In the genomic region with DNA sequence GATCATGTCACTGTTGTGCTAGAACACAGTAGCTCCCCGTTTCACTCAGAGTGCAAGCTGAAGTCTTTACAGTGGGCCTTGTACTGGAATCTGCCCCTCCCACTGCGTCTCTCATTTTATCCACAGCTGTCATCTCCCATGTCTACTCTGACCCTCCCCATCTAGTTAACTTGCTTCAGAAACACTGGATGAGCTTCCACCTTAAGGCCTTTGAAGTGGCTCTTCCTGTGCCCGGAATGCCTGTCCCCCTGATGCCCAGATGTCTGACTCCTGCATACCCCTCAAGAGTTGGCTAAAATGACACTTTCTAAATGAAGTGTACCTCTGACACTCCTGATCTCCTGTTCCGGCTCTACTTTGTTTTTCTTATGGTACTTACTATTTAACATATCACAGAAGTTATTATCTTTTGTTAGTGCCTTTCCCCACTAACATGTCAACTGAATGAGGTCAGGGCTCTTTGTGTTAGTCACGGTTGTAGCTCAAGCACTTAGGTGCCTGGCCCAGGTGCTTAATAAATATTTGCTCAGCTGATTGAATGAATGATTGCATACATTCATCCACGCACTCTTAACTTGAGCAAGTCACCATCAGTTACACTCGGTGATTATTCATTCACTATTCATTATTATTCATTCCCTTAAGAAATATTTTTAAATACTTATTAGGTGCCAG, we compare ENCODE assay signal across 26 cellular contexts. TPM values are rescaled to one million over a fixed set of nuclear protein-coding genes. Genes with fewer than 3 reads are reported as not detected.
DNase-seq lines count a peak whose midpoint lies in the region; ATAC-seq, FAIRE-seq and TF ChIP-seq lines count a peak whose summit lies in the region.
"Had no signal": no experiment of that assay in that cellular context is flagged by ENCODE, and none has a peak within 500 bp of the region (broad histone marks: within the 10 kb centered on the region; RNA-seq: fewer than 3 reads in every experiment).

No MANE protein-coding gene starts in this region.

- H3K4me3 ChIP-seq in thyroid gland (replicated peaks in 1 of 3) (no peak overlapping the region), HepG2 (replicated peaks in 1 of 3; ENCODE audit: insufficient read depth in 1 of 3, low read depth in 2 of 3, low read length in 3 of 3) (no peak overlapping the region)
- H3K4me3 ChIP-seq: BLaER1 treated with 17β-estradiol and CSF1 and Interleukin-3, amounts not matched to agents 10 nM and 100 nM; GM12878; HAP-1; heart left ventricle; psoas muscle had no signal

- H3K9ac ChIP-seq in HepG2 (ENCODE audit: insufficient read depth, low read depth, low read length) = no peak overlapping the region
- H3K9ac ChIP-seq: BLaER1 treated with 17β-estradiol and CSF1 and Interleukin-3, amounts not matched to agents 10 nM and 100 nM had no signal

- FAIRE-seq in HepG2 (lab: Jason Lieb, UNC) = no peak
- FAIRE-seq: colon, GM12878, keratinocyte, small intestine had no signal

- TF ChIP-seq RAD21 in HepG2 (CRISPR knock-in tag; IDR thresholded peaks at IDR 0.05) = no peak

- H3K27me3 Mint-ChIP-seq in T-helper 1 cell treated with Interleukin-12 subunit alpha and Interleukin-12 subunit beta and Interleukin-4 antibody, amounts not matched to agents 30 μg/mL and 1 μg/mL, for 36 hours (ENCODE audit: low read depth) = no peaks in the 10 kb centered on the region
- H3K27me3 Mint-ChIP-seq: activated B cell treated with CpG ODN at 0.5 μM for 24 hours; activated naive CD4-positive, alpha-beta T cell treated with anti-CD3 and anti-CD28 coated beads, Interleukin-2, amount 50 U/mL, for 24 hours had no signal

- no peaks in the 10 kb centered on the region for H4K20me1 ChIP-seq in HepG2 (ENCODE audit: insufficient read depth, low read length)

- POLR2A ChIA-PET in HepG2 (lab: Yijun Ruan, JAX) = interaction anchor here (0.6 to 1.3 kb wide), 2 partner anchors 13 to 33 kb away, joined by 3 to 4 read pairs; a partner anchor contains a TSS

- DNase-seq in T-helper 1 cell = no peak
- DNase-seq in NCI-H510A treated with DMSO at 0.1 percent for 48 hours (lab: John Stamatoyannopoulos, UW) = peak; percentile 92
- no peak for DNase-seq in thyroid gland
- no peak for DNase-seq in activated effector memory CD4-positive, alpha-beta T cell treated with anti-CD3 and anti-CD28 coated beads, Interleukin-2, amount 50 U/mL, for 16 hours
- DNase-seq in HepG2 (ENCODE audit: low spot score) = no peak
- DNase-seq: activated B cell treated with CpG ODN at 0.5 μM for 24 hours; activated T-cell treated with anti-CD3 and anti-CD28 coated beads, Interleukin-2, amount 50 U/mL, for 4 hours; heart left ventricle; IMR-90; NCI-H187; NCI-H82; psoas muscle; small intestine; stimulated activated CD4-positive, alpha-beta T cell treated with anti-CD3 and anti-CD28 coated beads, Interleukin-2, amount 100 ng/mL, for 48 hours; T-helper 9 cell had no signal

- H3K9me3 ChIP-seq in thyroid gland (no peaks in the 10 kb centered on the region), HepG2 (ENCODE audit: low read length) (no peaks in the 10 kb centered on the region)
- H3K9me3 ChIP-seq: BLaER1 treated with 17β-estradiol and CSF1 and Interleukin-3, amounts not matched to agents 10 nM and 100 nM; HAP-1; heart left ventricle; psoas muscle had no signal

- H3K79me2 ChIP-seq in HepG2 (ENCODE audit: insufficient read depth, low read length) = no peaks in the 10 kb centered on the region

- no peaks in the 10 kb centered on the region for H3K4me1 Mint-ChIP-seq in T-helper 1 cell treated with Interleukin-12 subunit alpha and Interleukin-12 subunit beta and Interleukin-4 antibody, amounts not matched to agents 30 μg/mL and 1 μg/mL, for 36 hours (ENCODE audit: low read depth)
- H3K4me1 Mint-ChIP-seq: activated B cell treated with CpG ODN at 0.5 μM for 24 hours had no signal

- H3K36me3 Mint-ChIP-seq in T-helper 1 cell treated with Interleukin-12 subunit alpha and Interleukin-12 subunit beta and Interleukin-4 antibody, amounts not matched to agents 30 μg/mL and 1 μg/mL, for 36 hours (ENCODE audit: low read depth) = peaks cover 19% of the 10 kb centered on the region

- H3K4me1 ChIP-seq in thyroid gland (peaks cover 28 to 38% of the 10 kb centered on the region in 2 donors), HepG2 (ENCODE audit: insufficient read depth, low read length) (no peaks in the 10 kb centered on the region)
- H3K4me1 ChIP-seq: BLaER1 treated with 17β-estradiol and CSF1 and Interleukin-3, amounts not matched to agents 10 nM and 100 nM; psoas muscle had no signal

- no peak for TF ChIP-seq POLR2A in thyroid gland (IDR thresholded peaks at IDR 0.05)
- no peak for TF ChIP-seq POLR2A in HepG2 (IDR thresholded peaks at IDR 0.05; ENCODE audit: insufficient read depth in 1 of 2, low read depth in 2 of 2, low read length in 2 of 2)

- intact Hi-C loops in thyroid gland (cut with DNase I) = no loop called here
- intact Hi-C loops in HepG2 (cut with micrococcal nuclease; ENCODE audit: unreplicated experiment) = no loop called here

- H3K27ac ChIP-seq in thyroid gland (peak overlapping the region in 2 of 3 donors; percentile 48 to 55), HepG2 (ENCODE audit: extremely low read length, insufficient read depth, low read length) (no peak overlapping the region)
- H3K27ac ChIP-seq: BLaER1 treated with 17β-estradiol and CSF1 and Interleukin-3, amounts not matched to agents 10 nM and 100 nM; heart left ventricle; psoas muscle had no signal

- H3K27me3 ChIP-seq in thyroid gland (no peaks in the 10 kb centered on the region), HepG2 (ENCODE audit: control insufficient read depth in 1 of 2, insufficient read depth in 2 of 2, low read length in 2 of 2) (no peaks in the 10 kb centered on the region)
- H3K27me3 ChIP-seq: BLaER1 treated with 17β-estradiol and CSF1 and Interleukin-3, amounts not matched to agents 10 nM and 100 nM; heart left ventricle had no signal

- H3K27ac Mint-ChIP-seq in T-helper 1 cell treated with Interleukin-12 subunit alpha and Interleukin-12 subunit beta and Interleukin-4 antibody, amounts not matched to agents 30 μg/mL and 1 μg/mL, for 36 hours = peak overlapping the region; percentile 2
- H3K27ac Mint-ChIP-seq: activated B cell treated with CpG ODN at 0.5 μM for 24 hours; activated naive CD4-positive, alpha-beta T cell treated with anti-CD3 and anti-CD28 coated beads, Interleukin-2, amount 50 U/mL, for 24 hours; endodermal cell; nephron had no signal

- TF ChIP-seq CTCF in thyroid gland (IDR thresholded peaks at IDR 0.05) = no peak
- no peak for TF ChIP-seq CTCF in HepG2 (CRISPR knock-in tag; IDR thresholded peaks at IDR 0.05)

- 68 to 74% methylated on average over 7 of the region's 7 CpGs for WGBS in thyroid gland, 2 donors
- WGBS in HepG2 (ENCODE audit: low lambda C conversion rate) = 90% methylated on average over 7 of the region's 7 CpGs

- CTCF ChIA-PET in HepG2 (lab: Yijun Ruan, JAX; ENCODE audit: low intra/inter-chr PET ratio, low total read pairs) = no interaction called here

- H3K4me3 Mint-ChIP-seq in T-helper 1 cell treated with Interleukin-12 subunit alpha and Interleukin-12 subunit beta and Interleukin-4 antibody, amounts not matched to agents 30 μg/mL and 1 μg/mL, for 36 hours = no peak overlapping the region
- H3K4me3 Mint-ChIP-seq: activated B cell treated with CpG ODN at 0.5 μM for 24 hours; activated naive CD4-positive, alpha-beta T cell treated with anti-CD3 and anti-CD28 coated beads, Interleukin-2, amount 50 U/mL, for 24 hours; activated T-cell treated with anti-CD3 and anti-CD28 coated beads, Interleukin-2, amount 50 U/mL, for 4 hours; endodermal cell; nephron had no signal

- H3K4me2 ChIP-seq in HepG2 (ENCODE audit: low read depth, low read length) = no peak overlapping the region
- H3K4me2 ChIP-seq: BLaER1 treated with 17β-estradiol and CSF1 and Interleukin-3, amounts not matched to agents 10 nM and 100 nM had no signal

- ATAC-seq in esophagus mucosa (peak; percentile 75), HG02840 (IDR thresholded peaks at IDR 0.05; ENCODE audit: low FRiP score, unreplicated experiment) (no peak), HepG2 (no peak)
- ATAC-seq: activated T-cell treated with anti-CD3 and anti-CD28 coated beads, Interleukin-2, amount 50 U/mL, for 4 hours; GM12878; heart left ventricle; psoas muscle had no signal

- TF ChIP-seq EP300 in HepG2 (IDR thresholded peaks at IDR 0.05; ENCODE audit: low read depth in 2 of 2, low read length in 2 of 2) (no peak), HepG2 (CRISPR knock-in tag; IDR thresholded peaks at IDR 0.05; ENCODE audit: borderline replicate concordance) (no peak)

- no peaks in the 10 kb centered on the region for H3K9me3 Mint-ChIP-seq in T-helper 1 cell treated with Interleukin-12 subunit alpha and Interleukin-12 subunit beta and Interleukin-4 antibody, amounts not matched to agents 30 μg/mL and 1 μg/mL, for 36 hours
- H3K9me3 Mint-ChIP-seq: activated B cell treated with CpG ODN at 0.5 μM for 24 hours; activated naive CD4-positive, alpha-beta T cell treated with anti-CD3 and anti-CD28 coated beads, Interleukin-2, amount 50 U/mL, for 24 hours; activated T-cell treated with anti-CD3 and anti-CD28 coated beads, Interleukin-2, amount 50 U/mL, for 4 hours; endodermal cell; nephron had no signal

- no TSS peak for BruUV-seq in HepG2 (replicated peaks; lab: Mats Ljungman, UMichigan)

- H2AFZ ChIP-seq in HepG2 (ENCODE audit: low read length) = no peak overlapping the region

- H3K36me3 ChIP-seq in thyroid gland (peaks cover 12 to 15% of the 10 kb centered on the region in 2 donors), HepG2 (replicated peaks in 1 of 2; ENCODE audit: control insufficient read depth in 1 of 2, insufficient read depth in 2 of 2, low read length in 2 of 2) (peaks cover 6 to 15% of the 10 kb centered on the region in 2 experiments)

- in situ Hi-C loops in HepG2 (cut with HindIII; ENCODE audit: extremely low pct_ligation_motif_present, low pct_unique_long_range_greater_than_20kb) = no loop called here

RNA-seq across cellular contexts. Expression of a gene that starts 13.3 kb away (rescaled TPM):
- 17.3 TPM for total RNA-seq in esophagus mucosa
- total RNA-seq in thyroid gland = 10 to 100 TPM; 29.3 to 39.2 (median 34.8) TPM
- total RNA-seq in HepG2 (2016; rRNA removed; fragmentation: Illumina TruSeq; extraction: Trizol) = 8.9 and 15.2 TPM in 2 replicates
- total RNA-seq in HepG2 (2016; cell fraction: cytosol; rRNA removed; fragmentation: Illumina TruSeq; extraction: Trizol; ENCODE audit: low read depth) = 5.6 and 7.1 TPM in 2 replicates
- 11.8 and 14.9 TPM in 2 replicates for total RNA-seq in HepG2 (2016; cell fraction: insoluble cytoplasmic fraction; rRNA removed; fragmentation: Illumina TruSeq; extraction: Trizol)
- 8.0 and 10.1 TPM in 2 replicates for total RNA-seq in HepG2 (2016; cell fraction: membrane; rRNA removed; fragmentation: Illumina TruSeq; extraction: Trizol)
- 11.2 and 15.6 TPM in 2 replicates for total RNA-seq in HepG2 (2016; cell fraction: nucleus; rRNA removed; fragmentation: Illumina TruSeq; extraction: Trizol)
- polyA plus RNA-seq in HepG2 (2011; rRNA removed) = 11.7 and 13.0 TPM in 2 replicates
- 6.0 and 9.4 TPM in 2 replicates for polyA plus RNA-seq in HepG2 (2011; cell fraction: cytosol; rRNA removed)
- polyA plus RNA-seq in HepG2 (2011; cell fraction: nucleus; rRNA removed) = 2.8 and 4.7 TPM in 2 replicates
- polyA plus RNA-seq in HepG2 (2012) = 8.5 and 11.7 TPM in 2 replicates
- polyA plus RNA-seq in HepG2 (2016; cell fraction: cytosol; fragmentation: Illumina TruSeq; extraction: Trizol; ENCODE audit: low read depth) = 5.4 and 5.6 TPM in 2 replicates
- polyA plus RNA-seq in HepG2 (2016; cell fraction: insoluble cytoplasmic fraction; fragmentation: Illumina TruSeq; extraction: Trizol; ENCODE audit: low read depth) = 13.8 and 15.6 TPM in 2 replicates
- 7.2 and 7.5 TPM in 2 replicates for polyA plus RNA-seq in HepG2 (2016; cell fraction: membrane; fragmentation: Illumina TruSeq; extraction: Trizol; ENCODE audit: low read depth)
- polyA plus RNA-seq in HepG2 (2016; cell fraction: nucleus; fragmentation: Illumina TruSeq; extraction: Trizol; ENCODE audit: insufficient read depth, low read depth) = 26.0 and 27.4 TPM in 2 replicates
- polyA minus RNA-seq in HepG2 (2011; rRNA and poly(A)+ RNA removed; ENCODE audit: low replicate concordance) = 1.4 and 8.7 TPM in 2 replicates
- polyA minus RNA-seq in HepG2 (2011; cell fraction: cytosol; rRNA and poly(A)+ RNA removed) = 3.4 and 4.6 TPM in 2 replicates
- polyA minus RNA-seq in HepG2 (2011; cell fraction: nucleus; rRNA and poly(A)+ RNA removed) = 4.0 and 5.0 TPM in 2 replicates

RNA-seq across cellular contexts. Expression of a gene that starts 13.6 kb away (rescaled TPM):
- total RNA-seq in esophagus mucosa (6.6 TPM), thyroid gland (10 to 100 TPM; 14.4 to 28.5 (median 26.1) TPM), HepG2 (2016; rRNA removed; fragmentation: Illumina TruSeq; extraction: Trizol) (8.1 and 15.9 TPM in 2 replicates)
- 5.1 and 6.8 TPM in 2 replicates for total RNA-seq in HepG2 (2016; cell fraction: cytosol; rRNA removed; fragmentation: Illumina TruSeq; extraction: Trizol; ENCODE audit: low read depth)
- total RNA-seq in HepG2 (2016; cell fraction: insoluble cytoplasmic fraction; rRNA removed; fragmentation: Illumina TruSeq; extraction: Trizol) = 8.3 and 16.6 TPM in 2 replicates
- 4.1 and 6.5 TPM in 2 replicates for total RNA-seq in HepG2 (2016; cell fraction: membrane; rRNA removed; fragmentation: Illumina TruSeq; extraction: Trizol)
- 24.6 and 28.8 TPM in 2 replicates for total RNA-seq in HepG2 (2016; cell fraction: nucleus; rRNA removed; fragmentation: Illumina TruSeq; extraction: Trizol)
- 5.8 and 6.8 TPM in 2 replicates for polyA plus RNA-seq in HepG2 (2011; rRNA removed)
- polyA plus RNA-seq in HepG2 (2011; cell fraction: cytosol; rRNA removed) = 2.4 and 3.9 TPM in 2 replicates
- 6.3 and 11.1 TPM in 2 replicates for polyA plus RNA-seq in HepG2 (2011; cell fraction: nucleus; rRNA removed)
- polyA plus RNA-seq in HepG2 (2012) = 8.6 and 10.6 TPM in 2 replicates
- polyA plus RNA-seq in HepG2 (2016; cell fraction: cytosol; fragmentation: Illumina TruSeq; extraction: Trizol; ENCODE audit: low read depth) = 1.1 and 1.5 TPM in 2 replicates
- polyA plus RNA-seq in HepG2 (2016; cell fraction: insoluble cytoplasmic fraction; fragmentation: Illumina TruSeq; extraction: Trizol; ENCODE audit: low read depth) = 6.1 and 7.4 TPM in 2 replicates
- polyA plus RNA-seq in HepG2 (2016; cell fraction: membrane; fragmentation: Illumina TruSeq; extraction: Trizol; ENCODE audit: low read depth) = 1.8 TPM in 2 replicates
- 27.2 and 32.9 TPM in 2 replicates for polyA plus RNA-seq in HepG2 (2016; cell fraction: nucleus; fragmentation: Illumina TruSeq; extraction: Trizol; ENCODE audit: insufficient read depth, low read depth)
- polyA minus RNA-seq in HepG2 (2011; rRNA and poly(A)+ RNA removed; ENCODE audit: low replicate concordance) = 4.8 and 10.9 TPM in 2 replicates
- 5.0 and 8.8 TPM in 2 replicates for polyA minus RNA-seq in HepG2 (2011; cell fraction: cytosol; rRNA and poly(A)+ RNA removed)
- polyA minus RNA-seq in HepG2 (2011; cell fraction: nucleus; rRNA and poly(A)+ RNA removed) = 13.3 and 14.2 TPM in 2 replicates

RNA-seq across cellular contexts. Expression of a gene that starts 47.8 kb away (rescaled TPM):
- total RNA-seq in esophagus mucosa (12.4 TPM), thyroid gland (10 to 100 TPM in 3 of 4 donors, 1 to 10 TPM in 1; 8.0 to 27.0 (median 17.1) TPM), HepG2 (2016; rRNA removed; fragmentation: Illumina TruSeq; extraction: Trizol) (0.17 and 0.35 TPM in 2 replicates)
- total RNA-seq in HepG2 (2016; cell fraction: cytosol; rRNA removed; fragmentation: Illumina TruSeq; extraction: Trizol; ENCODE audit: low read depth) = 0.51 and 0.53 TPM in 2 replicates
- total RNA-seq in HepG2 (2016; cell fraction: insoluble cytoplasmic fraction; rRNA removed; fragmentation: Illumina TruSeq; extraction: Trizol) = 0.40 and 0.45 TPM in 2 replicates
- total RNA-seq in HepG2 (2016; cell fraction: membrane; rRNA removed; fragmentation: Illumina TruSeq; extraction: Trizol) = 0.56 and 0.83 TPM in 2 replicates
- not detected in 2 replicates for total RNA-seq in HepG2 (2016; cell fraction: nucleus; rRNA removed; fragmentation: Illumina TruSeq; extraction: Trizol)
- polyA plus RNA-seq in HepG2 (2011; rRNA removed) = 0.43 and 0.44 TPM in 2 replicates
- 0.21 and 0.24 TPM in 2 replicates for polyA plus RNA-seq in HepG2 (2011; cell fraction: cytosol; rRNA removed)
- 0.23 TPM in 1 of 2 replicates, not detected in the other for polyA plus RNA-seq in HepG2 (2011; cell fraction: nucleus; rRNA removed)
- polyA plus RNA-seq in HepG2 (2012) = 0.09 TPM in 1 of 2 replicates, not detected in the other
- polyA plus RNA-seq in HepG2 (2016; cell fraction: cytosol; fragmentation: Illumina TruSeq; extraction: Trizol; ENCODE audit: low read depth) = 0.51 and 0.53 TPM in 2 replicates
- polyA plus RNA-seq in HepG2 (2016; cell fraction: insoluble cytoplasmic fraction; fragmentation: Illumina TruSeq; extraction: Trizol; ENCODE audit: low read depth) = 0.31 TPM in 1 of 2 replicates, not detected in the other
- polyA plus RNA-seq in HepG2 (2016; cell fraction: membrane; fragmentation: Illumina TruSeq; extraction: Trizol; ENCODE audit: low read depth) = 0.43 and 0.53 TPM in 2 replicates
- polyA plus RNA-seq in HepG2 (2016; cell fraction: nucleus; fragmentation: Illumina TruSeq; extraction: Trizol; ENCODE audit: insufficient read depth, low read depth) = not detected in 2 replicates
- 0.18 TPM in 1 of 2 replicates, not detected in the other for polyA minus RNA-seq in HepG2 (2011; rRNA and poly(A)+ RNA removed; ENCODE audit: low replicate concordance)
- polyA minus RNA-seq in HepG2 (2011; cell fraction: cytosol; rRNA and poly(A)+ RNA removed) = not detected in 2 replicates
- 0.37 TPM in 1 of 2 replicates, not detected in the other for polyA minus RNA-seq in HepG2 (2011; cell fraction: nucleus; rRNA and poly(A)+ RNA removed)
